In the genomic region with DNA sequence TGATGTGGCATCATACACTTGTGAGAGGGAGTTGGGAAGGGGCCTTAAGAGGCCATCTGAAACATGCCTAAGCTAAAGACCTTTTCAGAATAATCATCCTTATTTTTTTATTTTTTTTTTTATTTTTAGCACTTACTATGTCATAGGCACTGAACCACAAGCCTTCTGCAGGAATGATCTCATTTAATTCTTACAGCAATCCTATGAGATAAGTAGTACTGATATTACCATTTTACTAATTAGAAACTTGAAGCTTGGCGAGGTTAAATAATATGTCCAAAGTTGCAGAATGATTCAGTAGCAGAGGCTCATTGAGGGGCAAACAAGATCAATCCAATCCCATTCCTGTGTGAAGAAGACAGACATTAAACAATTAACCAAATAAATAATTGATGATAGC, we compare ENCODE assay signal across 8 cellular contexts.
"Had no signal": no experiment of that assay in that cellular context is flagged by ENCODE, and none has a peak within 500 bp of the region (broad histone marks: within the 10 kb centered on the region; RNA-seq: fewer than 3 reads in every experiment).

No MANE protein-coding gene starts in this region.

- H3K9ac ChIP-seq: KMS-11 had no signal

- H3K4me3 ChIP-seq: K562 had no signal

- H3K4me2 ChIP-seq: KMS-11 had no signal

- FAIRE-seq: HepG2, K562 had no signal

- H3K36me3 Mint-ChIP-seq: IgD-negative memory B cell had no signal

- H3K4me3 Mint-ChIP-seq: IgD-negative memory B cell had no signal

- H3K27ac Mint-ChIP-seq: IgD-negative memory B cell had no signal

- ATAC-seq: HepG2, K562 had no signal

- H3K9me3 Mint-ChIP-seq: IgD-negative memory B cell had no signal

- DNase-seq: IMR-90, KBM-7, KG1 had no signal

- H3K27ac ChIP-seq: HL-60, KMS-11 had no signal
